ENCODE assay signal across 28 cellular contexts in the genomic region with DNA sequence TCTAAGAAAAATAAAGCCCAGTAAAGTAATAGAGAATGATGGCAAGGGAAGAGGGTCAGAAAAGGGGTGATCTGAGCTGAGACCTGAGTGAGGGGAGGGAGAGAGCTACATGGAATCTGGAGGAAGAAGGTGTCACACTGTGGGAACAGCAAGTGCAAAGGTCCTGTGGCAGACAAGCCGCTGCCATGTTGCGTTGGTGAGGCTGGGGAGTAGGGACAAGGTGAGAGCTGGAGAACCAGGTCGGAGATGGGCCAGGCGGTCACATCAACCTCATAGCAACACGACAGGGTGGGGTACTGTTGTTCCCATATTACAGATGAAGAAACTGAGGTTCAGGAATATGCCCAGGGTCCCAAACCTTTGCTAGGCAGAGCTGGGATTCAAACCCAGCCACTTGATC. TPM values are rescaled to one million over a fixed set of nuclear protein-coding genes. Genes with fewer than 3 reads are reported as not detected.
"Had no signal": no experiment of that assay in that cellular context is flagged by ENCODE, and none has a peak within 500 bp of the region (broad histone marks: within the 10 kb centered on the region; RNA-seq: fewer than 3 reads in every experiment).

No MANE protein-coding gene starts in this region.

- H3K9me3 ChIP-seq: pancreas, prostate gland, right lobe of liver, sigmoid colon, stomach, thoracic aorta, thyroid gland, transverse colon, upper lobe of right lung, uterus had no signal

- ATAC-seq: naive thymus-derived CD4-positive, alpha-beta T cell; natural killer cell; pancreas; right cardiac atrium; right lobe of liver; stimulated activated effector memory CD8-positive, alpha-beta T cell treated with anti-CD3 and anti-CD28 coated beads, Interleukin-12 subunit alpha, Interleukin-12 subunit beta, amount 100 ng/mL, for 72 hours; stimulated activated naive B cell treated with anti-CD40 and anti-IgM and Interleukin-4, amounts not matched to agents 10 μg/mL and 1 μg/mL and 100 μg/mL, for 72 hours; upper lobe of right lung had no signal

- H3K4me1 ChIP-seq: pancreas, prostate gland, right lobe of liver, sigmoid colon, stomach, thyroid gland, transverse colon, upper lobe of right lung, uterus had no signal

- DNase-seq: naive thymus-derived CD4-positive, alpha-beta T cell; natural killer cell; occipital lobe; pancreas; retina; right cardiac atrium; right lobe of liver; sigmoid colon; small intestine; stimulated activated CD4-positive, alpha-beta T cell treated with anti-CD3 and anti-CD28 coated beads, Interleukin-15, amount 100 ng/mL, for 24 hours; stimulated activated CD4-positive, alpha-beta T cell treated with anti-CD3 and anti-CD28 coated beads, Interleukin-2, amount 100 ng/mL, for 24 hours; stimulated activated CD4-positive, alpha-beta T cell treated with anti-CD3 and anti-CD28 coated beads, Interleukin-2, amount 100 ng/mL, for 48 hours; stimulated activated CD4-positive, alpha-beta T cell treated with anti-CD3 and anti-CD28 coated beads, Interleukin-4, amount 100 ng/mL, for 24 hours; stimulated activated naive B cell treated with anti-CD40 and anti-IgM and Interleukin-4, amounts not matched to agents 10 μg/mL and 1 μg/mL and 100 μg/mL, for 72 hours; stimulated activated naive CD4-positive, alpha-beta T cell treated with Interleukin-2 at 50 U/mL for 16 hours; stomach; thyroid gland; transverse colon; upper lobe of right lung; uterus had no signal

- H3K27ac ChIP-seq: neural progenitor cell, pancreas, prostate gland, right lobe of liver, sigmoid colon, stomach, thoracic aorta, thyroid gland, transverse colon, upper lobe of right lung, uterus had no signal

- H3K27ac Mint-ChIP-seq: naive thymus-derived CD4-positive, alpha-beta T cell; natural killer cell; nephron; neural progenitor cell; stimulated activated effector memory CD8-positive, alpha-beta T cell treated with anti-CD3 and anti-CD28 coated beads, Interleukin-12 subunit alpha, Interleukin-12 subunit beta, amount 100 ng/mL, for 72 hours; stimulated activated naive B cell treated with anti-CD40 and anti-IgM and Interleukin-4, amounts not matched to agents 10 μg/mL and 1 μg/mL and 100 μg/mL, for 72 hours; stimulated activated naive CD8-positive, alpha-beta T cell treated with anti-CD3 and anti-CD28 coated beads, Interleukin-15, Interleukin-2, amounts not matched to agents 100 ng/mL and 50 ng/mL, for 24 hours; type B pancreatic cell had no signal

- H3K4me3 ChIP-seq: neural progenitor cell, pancreas, prostate gland, right lobe of liver, sigmoid colon, stomach, thoracic aorta, thyroid gland, transverse colon, upper lobe of right lung, uterus had no signal

- H3K9me3 Mint-ChIP-seq: naive thymus-derived CD4-positive, alpha-beta T cell; natural killer cell; nephron; neural progenitor cell; stimulated activated effector memory CD8-positive, alpha-beta T cell treated with anti-CD3 and anti-CD28 coated beads, Interleukin-12 subunit alpha, Interleukin-12 subunit beta, amount 100 ng/mL, for 72 hours; stimulated activated naive B cell treated with anti-CD40 and anti-IgM and Interleukin-4, amounts not matched to agents 10 μg/mL and 1 μg/mL and 100 μg/mL, for 72 hours; stimulated activated naive CD8-positive, alpha-beta T cell treated with anti-CD3 and anti-CD28 coated beads, Interleukin-15, Interleukin-2, amounts not matched to agents 100 ng/mL and 50 ng/mL, for 24 hours; type B pancreatic cell had no signal

- H3K36me3 ChIP-seq: neural progenitor cell, pancreas, prostate gland, right lobe of liver, sigmoid colon, stomach, thoracic aorta, thyroid gland, transverse colon, upper lobe of right lung, uterus had no signal

- FAIRE-seq: pancreas, small intestine had no signal

- H3K4me1 Mint-ChIP-seq: nephron; stimulated activated effector memory CD8-positive, alpha-beta T cell treated with anti-CD3 and anti-CD28 coated beads, Interleukin-12 subunit alpha, Interleukin-12 subunit beta, amount 100 ng/mL, for 72 hours; stimulated activated naive B cell treated with anti-CD40 and anti-IgM and Interleukin-4, amounts not matched to agents 10 μg/mL and 1 μg/mL and 100 μg/mL, for 72 hours had no signal

- H3K36me3 Mint-ChIP-seq: naive thymus-derived CD4-positive, alpha-beta T cell; natural killer cell; neural progenitor cell; stimulated activated effector memory CD8-positive, alpha-beta T cell treated with anti-CD3 and anti-CD28 coated beads, Interleukin-12 subunit alpha, Interleukin-12 subunit beta, amount 100 ng/mL, for 72 hours; stimulated activated naive B cell treated with anti-CD40 and anti-IgM and Interleukin-4, amounts not matched to agents 10 μg/mL and 1 μg/mL and 100 μg/mL, for 72 hours; type B pancreatic cell had no signal

- H3K27me3 ChIP-seq: neural progenitor cell, pancreas, right lobe of liver, thyroid gland, transverse colon, uterus had no signal

- H3K4me3 Mint-ChIP-seq: naive thymus-derived CD4-positive, alpha-beta T cell; natural killer cell; nephron; neural progenitor cell; stimulated activated effector memory CD8-positive, alpha-beta T cell treated with anti-CD3 and anti-CD28 coated beads, Interleukin-12 subunit alpha, Interleukin-12 subunit beta, amount 100 ng/mL, for 72 hours; stimulated activated naive B cell treated with anti-CD40 and anti-IgM and Interleukin-4, amounts not matched to agents 10 μg/mL and 1 μg/mL and 100 μg/mL, for 72 hours; stimulated activated naive CD8-positive, alpha-beta T cell treated with anti-CD3 and anti-CD28 coated beads, Interleukin-15, Interleukin-2, amounts not matched to agents 100 ng/mL and 50 ng/mL, for 24 hours; type B pancreatic cell had no signal

RNA-seq across cellular contexts. Expression of gene CALB2, which starts 16.6 kb away (rescaled TPM):
- total RNA-seq: naive thymus-derived CD4-positive, alpha-beta T cell; natural killer cell; pulmonary artery endothelial cell; right lobe of liver had no signal
